27 cellular contexts compared by ENCODE assay signal in the genomic region with DNA sequence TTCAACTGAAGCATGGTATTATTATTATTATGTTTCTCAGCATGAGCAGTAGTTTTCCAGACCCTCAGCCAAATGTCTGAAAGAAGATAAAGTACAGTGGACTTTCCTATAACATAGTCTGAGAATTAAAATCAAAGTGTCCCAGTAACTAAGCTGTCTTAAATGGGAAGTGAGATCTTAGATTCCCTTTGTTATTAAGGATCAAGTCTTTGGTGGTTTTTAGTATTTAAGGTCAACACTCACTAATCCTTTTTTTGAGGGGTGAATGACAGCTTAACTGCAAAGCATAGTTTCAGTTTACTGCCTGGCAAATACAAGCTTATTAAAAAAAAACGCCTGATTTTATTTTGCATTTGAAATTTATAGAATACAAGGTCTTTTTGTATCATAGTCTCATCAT.
"Had no signal": no experiment of that assay in that cellular context is flagged by ENCODE, and none has a peak within 500 bp of the region (broad histone marks: within the 10 kb centered on the region; RNA-seq: fewer than 3 reads in every experiment).

No MANE protein-coding gene starts in this region.

- H3K27ac ChIP-seq: neutrophil, pancreas, prostate gland, right lobe of liver, sigmoid colon, stomach, thoracic aorta, thyroid gland, tibial nerve, upper lobe of left lung, vagina had no signal

- H3K9me3 ChIP-seq: neutrophil, pancreas, prostate gland, right lobe of liver, sigmoid colon, stomach, thoracic aorta, thyroid gland, tibial nerve, upper lobe of left lung, vagina had no signal

- H3K27ac Mint-ChIP-seq: naive thymus-derived CD4-positive, alpha-beta T cell; natural killer cell; nephron; stimulated activated effector memory CD8-positive, alpha-beta T cell treated with anti-CD3 and anti-CD28 coated beads, Interleukin-12 subunit alpha, Interleukin-12 subunit beta, amount 100 ng/mL, for 72 hours; stimulated activated naive B cell treated with anti-CD40 and anti-IgM and Interleukin-4, amounts not matched to agents 10 μg/mL and 1 μg/mL and 100 μg/mL, for 72 hours; stimulated activated naive CD8-positive, alpha-beta T cell treated with anti-CD3 and anti-CD28 coated beads, Interleukin-15, Interleukin-2, amounts not matched to agents 100 ng/mL and 50 ng/mL, for 24 hours had no signal

- H3K4me1 ChIP-seq: pancreas, prostate gland, right lobe of liver, thyroid gland, vagina had no signal

- H3K4me3 Mint-ChIP-seq: naive thymus-derived CD4-positive, alpha-beta T cell; natural killer cell; nephron; stimulated activated effector memory CD8-positive, alpha-beta T cell treated with anti-CD3 and anti-CD28 coated beads, Interleukin-12 subunit alpha, Interleukin-12 subunit beta, amount 100 ng/mL, for 72 hours; stimulated activated naive B cell treated with anti-CD40 and anti-IgM and Interleukin-4, amounts not matched to agents 10 μg/mL and 1 μg/mL and 100 μg/mL, for 72 hours; stimulated activated naive CD8-positive, alpha-beta T cell treated with anti-CD3 and anti-CD28 coated beads, Interleukin-15, Interleukin-2, amounts not matched to agents 100 ng/mL and 50 ng/mL, for 24 hours had no signal

- H3K4me1 Mint-ChIP-seq: natural killer cell; stimulated activated effector memory CD8-positive, alpha-beta T cell treated with anti-CD3 and anti-CD28 coated beads, Interleukin-12 subunit alpha, Interleukin-12 subunit beta, amount 100 ng/mL, for 72 hours had no signal

- H3K27me3 Mint-ChIP-seq: stimulated activated naive B cell treated with anti-CD40 and anti-IgM and Interleukin-4, amounts not matched to agents 10 μg/mL and 1 μg/mL and 100 μg/mL, for 72 hours; stimulated activated naive CD8-positive, alpha-beta T cell treated with anti-CD3 and anti-CD28 coated beads, Interleukin-15, Interleukin-2, amounts not matched to agents 100 ng/mL and 50 ng/mL, for 24 hours had no signal

- H3K4me3 ChIP-seq: pancreas, prostate gland, right lobe of liver, sigmoid colon, stomach, thoracic aorta, thyroid gland, tibial nerve, upper lobe of left lung, vagina had no signal

- H3K9me3 Mint-ChIP-seq: naive thymus-derived CD4-positive, alpha-beta T cell; natural killer cell; stimulated activated effector memory CD8-positive, alpha-beta T cell treated with anti-CD3 and anti-CD28 coated beads, Interleukin-12 subunit alpha, Interleukin-12 subunit beta, amount 100 ng/mL, for 72 hours; stimulated activated naive B cell treated with anti-CD40 and anti-IgM and Interleukin-4, amounts not matched to agents 10 μg/mL and 1 μg/mL and 100 μg/mL, for 72 hours; stimulated activated naive CD8-positive, alpha-beta T cell treated with anti-CD3 and anti-CD28 coated beads, Interleukin-15, Interleukin-2, amounts not matched to agents 100 ng/mL and 50 ng/mL, for 24 hours had no signal

- H3K36me3 Mint-ChIP-seq: naive thymus-derived CD4-positive, alpha-beta T cell; natural killer cell; stimulated activated effector memory CD8-positive, alpha-beta T cell treated with anti-CD3 and anti-CD28 coated beads, Interleukin-12 subunit alpha, Interleukin-12 subunit beta, amount 100 ng/mL, for 72 hours had no signal

- DNase-seq: naive thymus-derived CD4-positive, alpha-beta T cell; natural killer cell; nucleus accumbens; pancreas; retina; right cardiac atrium; right lobe of liver; sigmoid colon; small intestine; stimulated activated CD4-positive, alpha-beta T cell treated with anti-CD3 and anti-CD28 coated beads, Interleukin-15, amount 100 ng/mL, for 24 hours; stimulated activated CD4-positive, alpha-beta T cell treated with anti-CD3 and anti-CD28 coated beads, Interleukin-2, amount 100 ng/mL, for 24 hours; stimulated activated CD4-positive, alpha-beta T cell treated with anti-CD3 and anti-CD28 coated beads, Interleukin-2, amount 100 ng/mL, for 48 hours; stimulated activated CD4-positive, alpha-beta T cell treated with anti-CD3 and anti-CD28 coated beads, Interleukin-4, amount 100 ng/mL, for 24 hours; stimulated activated naive B cell treated with anti-CD40 and anti-IgM and Interleukin-4, amounts not matched to agents 10 μg/mL and 1 μg/mL and 100 μg/mL, for 72 hours; stimulated activated naive CD4-positive, alpha-beta T cell treated with Interleukin-2 at 50 U/mL for 16 hours; stomach; thyroid gland; trophoblast cell; upper lobe of left lung had no signal

- H3K27me3 ChIP-seq: neutrophil, pancreas, right lobe of liver, sigmoid colon, stomach, thyroid gland, tibial nerve, upper lobe of left lung, vagina had no signal

- H3K36me3 ChIP-seq: neutrophil, pancreas, prostate gland, right lobe of liver, sigmoid colon, stomach, thoracic aorta, thyroid gland, tibial nerve, upper lobe of left lung, vagina had no signal
